ENCODE assay signal across 8 cellular contexts in genomic region chr12:102811125-102811737, GRCh38.
DNase-seq lines count a peak whose midpoint lies in the region; ATAC-seq and TF ChIP-seq lines count a peak whose summit lies in the region.

No MANE protein-coding gene starts in this region.

- no peaks in the 10 kb centered on the region for H3K9me3 ChIP-seq in Loucy (ENCODE audit: insufficient read depth, low read depth, low read length)
- H3K9me3 ChIP-seq in MG63, result no peaks in the 10 kb centered on the region

- H3K4me2 ChIP-seq in Loucy (ENCODE audit: low read depth, low read length, poor library complexity, severe bottlenecking) (no peak overlapping the region), mesendoderm (ENCODE audit: low read length) (no peak overlapping the region)

- POLR2A ChIA-PET in activated CD8-positive, alpha-beta T cell treated with anti-CD3 and anti-CD28 coated beads for 36 hours (lab: Charles Lee), result no interaction called here

- no peaks in the 10 kb centered on the region for H3K79me1 ChIP-seq in mesendoderm (ENCODE audit: low read length)

- CTCF ChIA-PET in activated CD8-positive, alpha-beta T cell treated with anti-CD3 and anti-CD28 coated beads for 36 hours (lab: Charles Lee), result interaction anchor here (0.6 to 2.4 kb wide), 9 partner anchors 8 to 874 kb away, joined by 3 to 13 read pairs (median 3); no protein-coding TSS in a partner anchor

- H3K4me3 Mint-ChIP-seq in activated CD8-positive, alpha-beta T cell treated with anti-CD3 and anti-CD28 coated beads for 36 hours, result no peak overlapping the region
- no peak overlapping the region for H3K4me3 Mint-ChIP-seq in natural killer cell

- no peak overlapping the region for H3K23ac ChIP-seq in mesendoderm (ENCODE audit: low read length)

- H2BK5ac ChIP-seq in mesendoderm (ENCODE audit: low read length), result no peak overlapping the region

- H3K36me3 Mint-ChIP-seq in activated CD8-positive, alpha-beta T cell treated with anti-CD3 and anti-CD28 coated beads for 36 hours (ENCODE audit: low read depth), result no peaks in the 10 kb centered on the region
- no peaks in the 10 kb centered on the region for H3K36me3 Mint-ChIP-seq in natural killer cell

- no peaks in the 10 kb centered on the region for H3K4me1 Mint-ChIP-seq in activated CD8-positive, alpha-beta T cell treated with anti-CD3 and anti-CD28 coated beads for 36 hours (ENCODE audit: low read depth)
- H3K4me1 Mint-ChIP-seq in natural killer cell, result no peaks in the 10 kb centered on the region

- H3K27ac Mint-ChIP-seq in activated CD8-positive, alpha-beta T cell treated with anti-CD3 and anti-CD28 coated beads for 36 hours, result no peak overlapping the region
- no peak overlapping the region for H3K27ac Mint-ChIP-seq in natural killer cell

- H3K9ac ChIP-seq in Loucy (ENCODE audit: low read depth, low read length, poor library complexity, severe bottlenecking) (no peak overlapping the region), mesendoderm (ENCODE audit: low read length) (no peak overlapping the region)

- H2BK120ac ChIP-seq in mesendoderm (ENCODE audit: low read depth, low read length), result no peak overlapping the region

- no peak overlapping the region for H3K4ac ChIP-seq in mesendoderm (ENCODE audit: low read depth, low read length)

- H4K5ac ChIP-seq in mesendoderm (ENCODE audit: low read length), result no peak overlapping the region

- intact Hi-C loops in activated CD8-positive, alpha-beta T cell treated with anti-CD3 and anti-CD28 coated beads for 36 hours (cut with micrococcal nuclease), result no loop called here
- intact Hi-C loops in natural killer cell (cut with micrococcal nuclease), result no loop called here

- peak; percentile 65 for TF ChIP-seq CTCF in Loucy (conservative IDR thresholded peaks at IDR 0.05; ENCODE audit: low read length)
- TF ChIP-seq CTCF in activated CD8-positive, alpha-beta T cell treated with anti-CD3 and anti-CD28 coated beads for 36 hours (IDR thresholded peaks at IDR 0.05), result peak; percentile 47
- TF ChIP-seq CTCF in natural killer cell (IDR thresholded peaks at IDR 0.05), result no peak

- no peak overlapping the region for H2BK15ac ChIP-seq in mesendoderm (replicated peaks; ENCODE audit: low read depth)

- no peak overlapping the region for H2AFZ ChIP-seq in Loucy (ENCODE audit: low read length)

- H3K4me3 ChIP-seq in Loucy (ENCODE audit: low read length, poor library complexity, severe bottlenecking) (no peak overlapping the region), mesendoderm (ENCODE audit: low read length) (no peak overlapping the region), MG63 (no peak overlapping the region)

- H3K27me3 Mint-ChIP-seq in activated CD8-positive, alpha-beta T cell treated with anti-CD3 and anti-CD28 coated beads for 36 hours, result peaks cover 9% of the 10 kb centered on the region
- H3K27me3 Mint-ChIP-seq in natural killer cell (ENCODE audit: low read depth in 2 of 2), result peaks cover 0 to 6% of the 10 kb centered on the region in 2 donors

- DNase-seq in NCI-H510A treated with DMSO at 0.1 percent for 48 hours (lab: John Stamatoyannopoulos, UW) (peak; percentile 22), NCI-H510A (lab: John Stamatoyannopoulos, UW) (no peak), mesendoderm (peak; percentile 56), MG63 (no peak), natural killer cell (no peak)
- DNase-seq in activated CD8-positive, alpha-beta T cell treated with anti-CD3 and anti-CD28 coated beads for 36 hours, result peak; percentile 44

- H3K27me3 ChIP-seq in Loucy (ENCODE audit: insufficient read depth, low read length, poor library complexity, severe bottlenecking) (no peaks in the 10 kb centered on the region), mesendoderm (ENCODE audit: insufficient read depth, low read length, poor library complexity) (no peaks in the 10 kb centered on the region), MG63 (no peaks in the 10 kb centered on the region)

- H3K9me3 Mint-ChIP-seq in activated CD8-positive, alpha-beta T cell treated with anti-CD3 and anti-CD28 coated beads for 36 hours, result no peaks in the 10 kb centered on the region
- H3K9me3 Mint-ChIP-seq in natural killer cell, result no peaks in the 10 kb centered on the region

- no peaks in the 10 kb centered on the region for H3K36me3 ChIP-seq in Loucy (ENCODE audit: insufficient read depth, low read length)
- H3K36me3 ChIP-seq in mesendoderm (ENCODE audit: control insufficient read depth, insufficient read depth, low read length), result no peaks in the 10 kb centered on the region
- H3K36me3 ChIP-seq in MG63, result no peaks in the 10 kb centered on the region

- no peak overlapping the region for H3K27ac ChIP-seq in mesendoderm (ENCODE audit: low read depth, low read length)

- ATAC-seq in activated CD8-positive, alpha-beta T cell treated with anti-CD3 and anti-CD28 coated beads for 36 hours, result no peak
- no peak for ATAC-seq in natural killer cell
- no peak for ATAC-seq in HG03469 (IDR thresholded peaks at IDR 0.05; ENCODE audit: unreplicated experiment)

- H3K18ac ChIP-seq in mesendoderm (ENCODE audit: low read length), result no peak overlapping the region

- no peaks in the 10 kb centered on the region for H3K9me2 ChIP-seq in Loucy (replicated peaks; ENCODE audit: low read depth, low read length)

- H3K79me2 ChIP-seq in Loucy (ENCODE audit: insufficient read depth, low read length) (no peaks in the 10 kb centered on the region), mesendoderm (ENCODE audit: control insufficient read depth, insufficient read depth, low read length) (no peaks in the 10 kb centered on the region)

- H2AK5ac ChIP-seq in mesendoderm (ENCODE audit: low read length), result no peak overlapping the region

- no CpG with 5 or more reads among the region's 5 CpGs for WGBS in mesendoderm (ENCODE audit: extremely low coverage, insufficient coverage, low lambda C conversion rate)

- H3F3A ChIP-seq in Loucy (ENCODE audit: low read depth), result no peaks in the 10 kb centered on the region

- no peaks in the 10 kb centered on the region for H3K4me1 ChIP-seq in Loucy (ENCODE audit: insufficient read depth, low read length, poor library complexity, severe bottlenecking)
- H3K4me1 ChIP-seq in mesendoderm (ENCODE audit: control insufficient read depth, low read depth, low read length), result no peaks in the 10 kb centered on the region

- no peaks in the 10 kb centered on the region for H4K20me1 ChIP-seq in Loucy (ENCODE audit: insufficient read depth, low read length, poor library complexity, severe bottlenecking)

- no peak overlapping the region for H3K56ac ChIP-seq in mesendoderm (ENCODE audit: low read length)

- no peak overlapping the region for H4K8ac ChIP-seq in mesendoderm (ENCODE audit: low read depth, low read length)

Comparison
In these comparisons a context has a peak if more than half of its experiments do, and no peak if none do; other contexts are left out.
1. DNase-seq: peak in NCI-H510A treated with DMSO at 0.1 percent for 48 hours (single experiment), activated CD8-positive, alpha-beta T cell treated with anti-CD3 and anti-CD28 coated beads for 36 hours (single experiment) and mesendoderm (single experiment); none in NCI-H510A (single experiment), MG63 (single experiment) and natural killer cell (single experiment).